Comparison of ENCODE assay signal across 8 cellular contexts in the genomic region with DNA sequence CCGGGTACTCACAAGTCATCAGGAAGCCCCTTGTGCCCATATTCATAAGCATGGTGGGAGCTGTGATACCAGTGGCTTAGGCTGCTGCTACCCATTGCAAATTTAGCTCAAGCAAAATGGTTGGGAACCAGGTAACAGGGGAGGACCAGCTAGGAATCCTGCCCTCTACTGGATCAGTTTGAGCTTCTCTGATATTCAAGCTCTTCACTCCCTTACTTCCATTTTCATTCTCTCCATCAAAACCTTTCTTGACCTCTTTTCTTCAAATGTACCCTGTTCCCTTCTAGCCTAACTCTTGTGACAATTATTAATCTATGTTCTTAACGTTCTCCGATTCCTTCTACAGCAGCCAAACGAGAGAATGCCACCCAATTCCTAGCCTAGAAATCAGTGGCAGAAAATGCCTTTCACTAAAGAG. TPM values are rescaled to one million over a fixed set of nuclear protein-coding genes. Genes with fewer than 3 reads are reported as not detected.
A peak's percentile ranks its signal among the peaks of the same experiment; 100 is the strongest.
DNase-seq lines count a peak whose midpoint lies in the region; ATAC-seq, FAIRE-seq and TF ChIP-seq lines count a peak whose summit lies in the region.

No MANE protein-coding gene starts in this region.

- H3K36me3 ChIP-seq in keratinocyte (ENCODE audit: control insufficient read depth in 2 of 2, extremely low read depth in 1 of 2, insufficient read depth in 2 of 2, low read length in 2 of 2) = peaks cover 15 to 41% of the 10 kb centered on the region in 2 experiments

- no peaks in the 10 kb centered on the region for H3K27me3 Mint-ChIP-seq in CD14-positive monocyte (ENCODE audit: low read depth in 3 of 3)
- no peaks in the 10 kb centered on the region for H3K27me3 Mint-ChIP-seq in activated naive CD8-positive, alpha-beta T cell

- H2AFZ ChIP-seq in keratinocyte (ENCODE audit: control insufficient read depth, low read length) = no peak overlapping the region

- H3K4me2 ChIP-seq in keratinocyte (ENCODE audit: control insufficient read depth, extremely low read depth, insufficient read depth, low read depth, low read length) = no peak overlapping the region

- peak; percentile 58 for FAIRE-seq in GM12891 (lab: Jason Lieb, UNC)
- FAIRE-seq in keratinocyte (lab: Jason Lieb, UNC) = peak; percentile 70

- H3K4me1 Mint-ChIP-seq in CD14-positive monocyte = no peaks in the 10 kb centered on the region
- H3K4me1 Mint-ChIP-seq in activated naive CD8-positive, alpha-beta T cell (ENCODE audit: low read depth) = peaks cover 17% of the 10 kb centered on the region

- H3K9me1 ChIP-seq in keratinocyte (ENCODE audit: control insufficient read depth, extremely low read depth, insufficient read depth, low read length) = peaks cover 2% of the 10 kb centered on the region

- no peaks in the 10 kb centered on the region for H3K4me1 ChIP-seq in keratinocyte (ENCODE audit: control insufficient read depth, extremely low read depth, insufficient read depth, low read length)

- peak overlapping the region in 4 of 7 donors; percentile 10 to 84 (median 59) for H3K27ac Mint-ChIP-seq in CD14-positive monocyte
- peak overlapping the region; percentile 85 for H3K27ac Mint-ChIP-seq in activated naive CD8-positive, alpha-beta T cell

- H3K27me3 ChIP-seq in keratinocyte (ENCODE audit: control insufficient read depth, extremely low read depth, insufficient read depth, low read length) = no peaks in the 10 kb centered on the region

- DNase-seq in CD14-positive monocyte (ENCODE audit: low spot score) = no peak
- DNase-seq in GM12891 (ENCODE audit: insufficient read length, low spot score) = no peak
- peak; percentile 11 for DNase-seq in NCI-H226
- no peak for DNase-seq in keratinocyte (ENCODE audit: low read depth, low spot score)
- no peak for DNase-seq in anterior cingulate cortex (lab: John Stamatoyannopoulos, UW)
- no peak for DNase-seq in ecto neural progenitor cell (ENCODE audit: low spot score)

- H3K4me3 Mint-ChIP-seq in CD14-positive monocyte = no peak overlapping the region
- no peak overlapping the region for H3K4me3 Mint-ChIP-seq in activated naive CD8-positive, alpha-beta T cell

- intact Hi-C loops in CD14-positive monocyte (cut with micrococcal nuclease) = no loop called here

- no peaks in the 10 kb centered on the region for H3K9me3 Mint-ChIP-seq in CD14-positive monocyte
- no peaks in the 10 kb centered on the region for H3K9me3 Mint-ChIP-seq in activated naive CD8-positive, alpha-beta T cell (ENCODE audit: low read depth)

- TF ChIP-seq POLR2A in GM12891 (IDR thresholded peaks at IDR 0.05; ENCODE audit: low read depth, low read length) = no peak

- no peak for ATAC-seq in GM21367 (IDR thresholded peaks at IDR 0.05; ENCODE audit: unreplicated experiment)

- no peak overlapping the region for H3K27ac ChIP-seq in keratinocyte (ENCODE audit: control insufficient read depth, insufficient read depth, low read length)

- H3K79me2 ChIP-seq in keratinocyte (ENCODE audit: control insufficient read depth, insufficient read depth, low read length) = no peaks in the 10 kb centered on the region

- H3K36me3 Mint-ChIP-seq in CD14-positive monocyte = peaks cover 65 to 82% of the 10 kb centered on the region in 2 donors
- H3K36me3 Mint-ChIP-seq in activated naive CD8-positive, alpha-beta T cell = peaks cover 16% of the 10 kb centered on the region

- H3K9me3 ChIP-seq in keratinocyte (ENCODE audit: control insufficient read depth, low read depth, low read length) = no peaks in the 10 kb centered on the region

- H3K4me3 ChIP-seq in keratinocyte (ENCODE audit: control insufficient read depth in 2 of 3, extremely low read depth in 1 of 3, insufficient read depth in 2 of 3, low read depth in 1 of 3, low read length in 3 of 3) = no peak overlapping the region

- no peak overlapping the region for H3K9ac ChIP-seq in keratinocyte (ENCODE audit: control insufficient read depth, extremely low read depth, insufficient read depth, low read length)

- peak; percentile 47 for TF ChIP-seq CTCF in CD14-positive monocyte (IDR thresholded peaks at IDR 0.05)
- TF ChIP-seq CTCF in keratinocyte (optimal IDR thresholded peaks at IDR 0.05 in 1 of 3, IDR thresholded peaks at IDR 0.05 in 1 of 3, conservative IDR thresholded peaks at IDR 0.05 in 1 of 3; ENCODE audit: extremely low read depth in 1 of 3, insufficient read depth in 2 of 3, low read length in 3 of 3) = peak; percentile 61 to 78 (median 72)

- dilution Hi-C loops in keratinocyte (cut with MboI; ENCODE audit: extremely low pct_ligation_motif_present, low sequenced_read_pairs) = no loop called here

- no peaks in the 10 kb centered on the region for H4K20me1 ChIP-seq in keratinocyte (ENCODE audit: control insufficient read depth, extremely low read depth, insufficient read depth, low read length)

TF ChIP-seq in GM12891, 5 proteins besides CTCF, POLR2A, EP300 and RAD21:
- TF ChIP-seq TAF1 (IDR thresholded peaks at IDR 0.05; ENCODE audit: low read depth, low read length) = no peak
- TF ChIP-seq POLR2AphosphoS5 (IDR thresholded peaks at IDR 0.05; ENCODE audit: low read depth, low read length) = no peak
- TF ChIP-seq POU2F2 (IDR thresholded peaks at IDR 0.05; ENCODE audit: low read depth, low read length) = no peak
- no peak for TF ChIP-seq PAX5 (IDR thresholded peaks at IDR 0.05; ENCODE audit: insufficient read depth, low read length, severe bottlenecking)
- no peak for TF ChIP-seq SPI1 (IDR thresholded peaks at IDR 0.05; ENCODE audit: low read depth, low read length)

RNA-seq across cellular contexts. Expression of gene NOL7, which starts 9.7 kb away (rescaled TPM):
- polyA plus RNA-seq in CD14-positive monocyte (10 to 100 TPM; 56.9 to 58.5 TPM), keratinocyte (20.1 to 45.3 TPM (median 42.8 TPM) in 3 replicates)
- 79.9 TPM for polyA plus RNA-seq in GM12891 (2012; ENCODE audit: low read depth, missing spikeins)
- polyA plus RNA-seq in keratinocyte (2011; ENCODE audit: low read depth) = 34.6 TPM
- polyA plus RNA-seq in keratinocyte (2011; cell fraction: cytosol; rRNA removed) = 35.4 and 48.1 TPM in 2 replicates
- polyA plus RNA-seq in keratinocyte (2011; cell fraction: nucleus; rRNA removed) = 20.7 and 29.4 TPM in 2 replicates
- 50.2 and 66.3 TPM in 2 replicates for polyA plus RNA-seq in keratinocyte (2012; ENCODE audit: low replicate concordance)
- 0.98 to 5.3 TPM (median 1.4 TPM) in 3 replicates for polyA minus RNA-seq in keratinocyte
- polyA minus RNA-seq in keratinocyte (2011; cell fraction: cytosol; rRNA and poly(A)+ RNA removed) = 18.8 TPM
- 5.0 and 5.4 TPM in 2 replicates for polyA minus RNA-seq in keratinocyte (2011; cell fraction: nucleus; rRNA and poly(A)+ RNA removed)

RNA-seq across cellular contexts. Expression of gene SIRT5, which starts 50.5 kb away (rescaled TPM):
- polyA plus RNA-seq in CD14-positive monocyte (1 to 10 TPM; 3.3 to 5.0 TPM), keratinocyte (8.1 to 9.1 TPM (median 8.6 TPM) in 3 replicates)
- polyA plus RNA-seq in GM12891 (2012; ENCODE audit: low read depth, missing spikeins) = 6.0 TPM
- 2.9 TPM for polyA plus RNA-seq in keratinocyte (2011; ENCODE audit: low read depth)
- polyA plus RNA-seq in keratinocyte (2011; cell fraction: cytosol; rRNA removed) = 7.4 and 15.7 TPM in 2 replicates
- polyA plus RNA-seq in keratinocyte (2011; cell fraction: nucleus; rRNA removed) = 14.0 and 15.6 TPM in 2 replicates
- 6.1 and 7.3 TPM in 2 replicates for polyA plus RNA-seq in keratinocyte (2012; ENCODE audit: low replicate concordance)
- 3.3 to 5.0 TPM (median 4.6 TPM) in 3 replicates for polyA minus RNA-seq in keratinocyte
- 7.3 TPM for polyA minus RNA-seq in keratinocyte (2011; cell fraction: cytosol; rRNA and poly(A)+ RNA removed)
- 3.5 and 5.4 TPM in 2 replicates for polyA minus RNA-seq in keratinocyte (2011; cell fraction: nucleus; rRNA and poly(A)+ RNA removed)
